In the genomic region with DNA sequence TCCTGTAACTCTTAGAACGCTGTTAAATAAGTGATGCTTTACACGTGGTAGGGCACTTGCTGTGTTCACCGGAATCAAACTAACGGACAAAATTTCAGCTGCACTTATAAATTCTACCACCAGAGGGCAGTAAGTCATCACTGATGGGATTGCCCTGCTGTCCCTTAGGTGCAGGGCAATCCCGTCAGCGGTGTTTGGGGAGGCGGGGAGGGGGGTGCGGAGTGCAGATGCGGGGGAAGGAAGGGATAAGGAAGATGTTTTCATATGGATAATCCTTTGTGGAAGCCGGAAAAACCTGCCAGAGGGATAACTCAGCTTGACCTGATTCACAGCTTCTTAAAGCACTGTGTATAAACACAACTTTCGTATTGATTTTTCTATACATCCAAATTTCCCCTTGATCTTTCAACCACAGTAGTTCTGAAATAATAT, we compare ENCODE assay signal across 9 cellular contexts. TPM values are rescaled to one million over a fixed set of nuclear protein-coding genes. Genes with fewer than 3 reads are reported as not detected.
DNase-seq lines count a peak whose midpoint lies in the region; ATAC-seq and TF ChIP-seq lines count a peak whose summit lies in the region.
"Had no signal": no experiment of that assay in that cellular context is flagged by ENCODE, and none has a peak within 500 bp of the region (broad histone marks: within the 10 kb centered on the region; RNA-seq: fewer than 3 reads in every experiment).

No MANE protein-coding gene starts in this region.

- no peaks in the 10 kb centered on the region for H3K9me3 Mint-ChIP-seq in activated CD8-positive, alpha-beta T cell treated with anti-CD3 and anti-CD28 coated beads, Interleukin-2, amount 10 ng/mL, durations not matched to agents 7 days and 5 days (ENCODE audit: insufficient read depth)
- no peaks in the 10 kb centered on the region for H3K9me3 Mint-ChIP-seq in endodermal cell
- no peaks in the 10 kb centered on the region for H3K9me3 Mint-ChIP-seq in stimulated activated effector memory CD8-positive, alpha-beta T cell treated with anti-CD3 and anti-CD28 coated beads, Interleukin-12 subunit alpha, Interleukin-12 subunit beta, amount 100 ng/mL, for 72 hours
- H3K9me3 Mint-ChIP-seq: IgD-negative memory B cell had no signal

- no peak overlapping the region for H3K4me2 ChIP-seq in mesendoderm (ENCODE audit: low read length)

- H2BK15ac ChIP-seq in mesendoderm (replicated peaks; ENCODE audit: low read depth): no peak overlapping the region

- DNase-seq in CD1c-positive myeloid dendritic cell (ENCODE audit: extremely low spot score) (peak; percentile 84), HEK293T (ENCODE audit: extremely low spot score) (peak; percentile 81), NCI-H69 (lab: John Stamatoyannopoulos, UW) (peak; percentile 84), endodermal cell (peak; percentile 85), mesendoderm (peak; percentile 76)
- peak; percentile 75 for DNase-seq in activated CD8-positive, alpha-beta T cell treated with anti-CD3 and anti-CD28 coated beads, Interleukin-2, amount 10 ng/mL, durations not matched to agents 7 days and 5 days
- DNase-seq in stimulated activated effector memory CD8-positive, alpha-beta T cell treated with anti-CD3 and anti-CD28 coated beads, Interleukin-12 subunit alpha, Interleukin-12 subunit beta, amount 100 ng/mL, for 72 hours (ENCODE audit: low spot score in 2 of 2): peak; percentile 72 to 84

- H3K18ac ChIP-seq in mesendoderm (ENCODE audit: low read length): no peak overlapping the region

- no peaks in the 10 kb centered on the region for H3K4me1 ChIP-seq in endodermal cell (ENCODE audit: control insufficient read depth, insufficient read depth, low read length)
- no peaks in the 10 kb centered on the region for H3K4me1 ChIP-seq in mesendoderm (ENCODE audit: control insufficient read depth, low read depth, low read length)

- H2AK5ac ChIP-seq in mesendoderm (ENCODE audit: low read length): no peak overlapping the region

- ATAC-seq in activated CD8-positive, alpha-beta T cell treated with anti-CD3 and anti-CD28 coated beads, Interleukin-2, amount 10 ng/mL, durations not matched to agents 7 days and 5 days: peak; percentile 82
- ATAC-seq in stimulated activated effector memory CD8-positive, alpha-beta T cell treated with anti-CD3 and anti-CD28 coated beads, Interleukin-12 subunit alpha, Interleukin-12 subunit beta, amount 100 ng/mL, for 72 hours: peak; percentile 83
- no peak for ATAC-seq in HG02852 (IDR thresholded peaks at IDR 0.05; ENCODE audit: unreplicated experiment)

- H3K23ac ChIP-seq in mesendoderm (ENCODE audit: low read length): no peak overlapping the region

- H3K36me3 Mint-ChIP-seq in activated CD8-positive, alpha-beta T cell treated with anti-CD3 and anti-CD28 coated beads, Interleukin-2, amount 10 ng/mL, durations not matched to agents 7 days and 5 days (ENCODE audit: low read depth): no peaks in the 10 kb centered on the region
- no peaks in the 10 kb centered on the region for H3K36me3 Mint-ChIP-seq in endodermal cell (ENCODE audit: low read depth)
- no peaks in the 10 kb centered on the region for H3K36me3 Mint-ChIP-seq in stimulated activated effector memory CD8-positive, alpha-beta T cell treated with anti-CD3 and anti-CD28 coated beads, Interleukin-12 subunit alpha, Interleukin-12 subunit beta, amount 100 ng/mL, for 72 hours
- H3K36me3 Mint-ChIP-seq: IgD-negative memory B cell had no signal

- no peaks in the 10 kb centered on the region for H3K79me2 ChIP-seq in mesendoderm (ENCODE audit: control insufficient read depth, insufficient read depth, low read length)

- no peak overlapping the region for H3K56ac ChIP-seq in mesendoderm (ENCODE audit: low read length)

- CTCF ChIA-PET in HEK293T (lab: Yijun Ruan, JAX): interaction anchor here (0.6 to 3.5 kb wide), 7 partner anchors 15 to 268 kb away, joined by 3 to 28 read pairs (median 4); no protein-coding TSS in a partner anchor
- CTCF ChIA-PET in activated CD8-positive, alpha-beta T cell treated with anti-CD3 and anti-CD28 coated beads, Interleukin-2, amount 10 ng/mL, durations not matched to agents 7 days and 5 days (lab: Charles Lee): interaction anchor here (0.7 to 2.2 kb wide), 27 partner anchors 8 to 767 kb away, joined by 3 to 57 read pairs (median 4); no protein-coding TSS in a partner anchor

- H3K4me1 Mint-ChIP-seq in activated CD8-positive, alpha-beta T cell treated with anti-CD3 and anti-CD28 coated beads, Interleukin-2, amount 10 ng/mL, durations not matched to agents 7 days and 5 days (ENCODE audit: low read depth): peaks cover 3% of the 10 kb centered on the region
- H3K4me1 Mint-ChIP-seq in endodermal cell: no peaks in the 10 kb centered on the region
- H3K4me1 Mint-ChIP-seq in stimulated activated effector memory CD8-positive, alpha-beta T cell treated with anti-CD3 and anti-CD28 coated beads, Interleukin-12 subunit alpha, Interleukin-12 subunit beta, amount 100 ng/mL, for 72 hours: no peaks in the 10 kb centered on the region

- H3K4ac ChIP-seq in mesendoderm (ENCODE audit: low read depth, low read length): no peak overlapping the region

- H3K27ac ChIP-seq in endodermal cell (ENCODE audit: low read depth, low read length) (no peak overlapping the region), mesendoderm (ENCODE audit: low read depth, low read length) (no peak overlapping the region)

- POLR2A ChIA-PET in HEK293T (lab: Yijun Ruan, JAX): interaction anchor here (1.3 kb wide), 1 partner anchor 61 kb away, joined by 3 read pairs; no protein-coding TSS in a partner anchor
- POLR2A ChIA-PET in activated CD8-positive, alpha-beta T cell treated with anti-CD3 and anti-CD28 coated beads, Interleukin-2, amount 10 ng/mL, durations not matched to agents 7 days and 5 days (lab: Charles Lee): interaction anchor here (0.6 kb wide), 1 partner anchor 77 kb away, joined by 3 read pairs; no protein-coding TSS in a partner anchor

- H4K8ac ChIP-seq in mesendoderm (ENCODE audit: low read depth, low read length): no peak overlapping the region

- peaks cover 5% of the 10 kb centered on the region for H3K27me3 ChIP-seq in endodermal cell (ENCODE audit: control insufficient read depth, insufficient read depth, low read length, poor library complexity, severe bottlenecking)
- H3K27me3 ChIP-seq in mesendoderm (ENCODE audit: insufficient read depth, low read length, poor library complexity): no peaks in the 10 kb centered on the region

- H2BK5ac ChIP-seq in mesendoderm (ENCODE audit: low read length): no peak overlapping the region

- no peaks in the 10 kb centered on the region for H3K79me1 ChIP-seq in mesendoderm (ENCODE audit: low read length)

- no peak overlapping the region for H2BK120ac ChIP-seq in mesendoderm (ENCODE audit: low read depth, low read length)

- peaks cover 12% of the 10 kb centered on the region for H3K27me3 Mint-ChIP-seq in activated CD8-positive, alpha-beta T cell treated with anti-CD3 and anti-CD28 coated beads, Interleukin-2, amount 10 ng/mL, durations not matched to agents 7 days and 5 days (ENCODE audit: low read depth)
- H3K27me3 Mint-ChIP-seq in endodermal cell (ENCODE audit: insufficient read depth): no peaks in the 10 kb centered on the region

- H3K4me3 Mint-ChIP-seq in activated CD8-positive, alpha-beta T cell treated with anti-CD3 and anti-CD28 coated beads, Interleukin-2, amount 10 ng/mL, durations not matched to agents 7 days and 5 days: no peak overlapping the region
- H3K4me3 Mint-ChIP-seq in endodermal cell: no peak overlapping the region
- H3K4me3 Mint-ChIP-seq in stimulated activated effector memory CD8-positive, alpha-beta T cell treated with anti-CD3 and anti-CD28 coated beads, Interleukin-12 subunit alpha, Interleukin-12 subunit beta, amount 100 ng/mL, for 72 hours: no peak overlapping the region
- H3K4me3 Mint-ChIP-seq: IgD-negative memory B cell had no signal

- H3K4me3 ChIP-seq in endodermal cell (ENCODE audit: low read length) (no peak overlapping the region), mesendoderm (ENCODE audit: low read length) (no peak overlapping the region)

- H3K36me3 ChIP-seq in endodermal cell (ENCODE audit: control insufficient read depth, insufficient read depth, low read length) (no peaks in the 10 kb centered on the region), mesendoderm (ENCODE audit: control insufficient read depth, insufficient read depth, low read length) (no peaks in the 10 kb centered on the region)

- H3K9ac ChIP-seq in endodermal cell (ENCODE audit: extremely low read depth, low read length, poor library complexity, severe bottlenecking) (no peak overlapping the region), mesendoderm (ENCODE audit: low read length) (no peak overlapping the region)

- H3K27ac Mint-ChIP-seq in activated CD8-positive, alpha-beta T cell treated with anti-CD3 and anti-CD28 coated beads, Interleukin-2, amount 10 ng/mL, durations not matched to agents 7 days and 5 days: no peak overlapping the region
- no peak overlapping the region for H3K27ac Mint-ChIP-seq in endodermal cell
- H3K27ac Mint-ChIP-seq in stimulated activated effector memory CD8-positive, alpha-beta T cell treated with anti-CD3 and anti-CD28 coated beads, Interleukin-12 subunit alpha, Interleukin-12 subunit beta, amount 100 ng/mL, for 72 hours: no peak overlapping the region
- H3K27ac Mint-ChIP-seq: IgD-negative memory B cell had no signal

- WGBS in endodermal cell (ENCODE audit: insufficient coverage in 1 of 2, insufficient read length in 1 of 2), 2 experiments: 15 to 50% methylated on average over 2 to 11 of the region's 11 CpGs
- no CpG with 5 or more reads among the region's 11 CpGs for WGBS in mesendoderm (ENCODE audit: extremely low coverage, insufficient coverage, low lambda C conversion rate)

- H4K5ac ChIP-seq in mesendoderm (ENCODE audit: low read length): no peak overlapping the region

- no peaks in the 10 kb centered on the region for H3K9me3 ChIP-seq in endodermal cell (ENCODE audit: control insufficient read depth, low read length)

- peak; percentile 90 for TF ChIP-seq CTCF in endodermal cell (conservative IDR thresholded peaks at IDR 0.05)

TF ChIP-seq in HEK293T, 16 proteins besides CTCF, POLR2A, EP300 and RAD21 (continues in another document):
- TF ChIP-seq SP1 (IDR thresholded peaks at IDR 0.05) (no peak), NFRKB (IDR thresholded peaks at IDR 0.05) (no peak), CTBP1 (IDR thresholded peaks at IDR 0.05; ENCODE audit: borderline replicate concordance) (no peak), LEF1 (IDR thresholded peaks at IDR 0.05; ENCODE audit: borderline replicate concordance) (no peak), L3MBTL2 (conservative IDR thresholded peaks at IDR 0.05) (no peak)

RNA-seq across cellular contexts. Expression of gene SLC10A1, which starts 21.7 kb away (rescaled TPM):
- not detected for total RNA-seq in activated CD8-positive, alpha-beta T cell treated with anti-CD3 and anti-CD28 coated beads, Interleukin-2, amount 10 ng/mL, durations not matched to agents 7 days and 5 days
- not detected for total RNA-seq in endodermal cell
- not detected for polyA plus RNA-seq in endodermal cell (2013, experiment 1 of 2)
- polyA plus RNA-seq in endodermal cell (2013, experiment 2 of 2): not detected
- polyA plus RNA-seq in mesendoderm (2013, experiment 1 of 2): not detected
- polyA plus RNA-seq in mesendoderm (2013, experiment 2 of 2): not detected
- polyA plus RNA-seq: IgD-negative memory B cell had no signal

RNA-seq across cellular contexts. Expression of gene SRSF5, which starts 51.8 kb away (rescaled TPM):
- total RNA-seq in activated CD8-positive, alpha-beta T cell treated with anti-CD3 and anti-CD28 coated beads, Interleukin-2, amount 10 ng/mL, durations not matched to agents 7 days and 5 days: 100 to 1,000 TPM; 283 to 301 TPM
- total RNA-seq in endodermal cell: 100 to 1,000 TPM; 285 to 307 TPM
- 402 TPM for polyA plus RNA-seq in endodermal cell (2013, experiment 1 of 2)
- 355 TPM for polyA plus RNA-seq in endodermal cell (2013, experiment 2 of 2)
- polyA plus RNA-seq in mesendoderm (2013, experiment 1 of 2): 231 TPM
- polyA plus RNA-seq in mesendoderm (2013, experiment 2 of 2): 225 TPM
